ENCODE assay signal across 8 cellular contexts in genomic region chrX:10119399-10119990, GRCh38. TPM values are rescaled to one million over a fixed set of nuclear protein-coding genes. Genes with fewer than 3 reads are reported as not detected.
DNase-seq lines count a peak whose midpoint lies in the region; ATAC-seq and TF ChIP-seq lines count a peak whose summit lies in the region.

No MANE protein-coding gene starts in this region.

- DNase-seq in BJ (ENCODE audit: low read depth): no peak
- DNase-seq in HuH-7.5 (ENCODE audit: low spot score): peak; percentile 36
- peak; percentile 22 for DNase-seq in activated T-cell treated with anti-CD3 and anti-CD28 coated beads for 48 hours (ENCODE audit: low read depth)
- peak; percentile 60 for DNase-seq in natural killer cell

- H3K27ac Mint-ChIP-seq in natural killer cell: peak overlapping the region; percentile 17 to 37
- H3K27ac Mint-ChIP-seq in stimulated activated naive CD8-positive, alpha-beta T cell treated with anti-CD3 and anti-CD28 coated beads, Interleukin-15, Interleukin-2, amounts not matched to agents 100 ng/mL and 50 ng/mL, for 24 hours: peak overlapping the region; percentile 65

- no peak overlapping the region; the same call in 1 of the 2 replicates for H3K4me2 ChIP-seq in OCI-LY3 (ENCODE audit: low read length)

- no peaks in the 10 kb centered on the region for H3K9me3 ChIP-seq in OCI-LY3 (ENCODE audit: insufficient read depth, low read length)

- no peaks in the 10 kb centered on the region for H3K79me2 ChIP-seq in OCI-LY3 (ENCODE audit: low read length)

- H3K4me3 ChIP-seq in BJ (ENCODE audit: low read depth, low read length) (no peak overlapping the region), OCI-LY3 (ENCODE audit: low read length) (no peak overlapping the region)

- H3K27ac ChIP-seq in OCI-LY3 (ENCODE audit: low read length): no peak overlapping the region

- peak; percentile 86 for TF ChIP-seq CTCF in BJ (IDR thresholded peaks at IDR 0.05; ENCODE audit: insufficient read depth, low read depth, low read length)
- TF ChIP-seq CTCF in OCI-LY3 (IDR thresholded peaks at IDR 0.05; ENCODE audit: low read depth, low read length): peak; percentile 100
- peak; percentile 100 for TF ChIP-seq CTCF in natural killer cell (IDR thresholded peaks at IDR 0.05)

- peak overlapping the region; percentile 38 for H3K4me3 Mint-ChIP-seq in natural killer cell
- no peak overlapping the region for H3K4me3 Mint-ChIP-seq in stimulated activated naive CD8-positive, alpha-beta T cell treated with anti-CD3 and anti-CD28 coated beads, Interleukin-15, Interleukin-2, amounts not matched to agents 100 ng/mL and 50 ng/mL, for 24 hours

- peak; percentile 58 for ATAC-seq in GM19395 (IDR thresholded peaks at IDR 0.05; ENCODE audit: unreplicated experiment)
- ATAC-seq in esophagus mucosa: peak; percentile 95
- ATAC-seq in natural killer cell: peak; percentile 88 to 97 (median 90)

- H3K4me1 ChIP-seq in OCI-LY3 (ENCODE audit: low read length): peaks cover 31% of the 10 kb centered on the region

- intact Hi-C loops in natural killer cell (cut with micrococcal nuclease): loop anchor here (1.0 to 10.0 kb wide), 5 partner anchors 124 to 1377 kb away; no protein-coding TSS in a partner anchor

- POLR2A ChIA-PET in BJ (lab: Charles Lee): no interaction called here

- no peaks in the 10 kb centered on the region for H3K27me3 Mint-ChIP-seq in natural killer cell (ENCODE audit: low read depth in 2 of 2)
- no peaks in the 10 kb centered on the region for H3K27me3 Mint-ChIP-seq in stimulated activated naive CD8-positive, alpha-beta T cell treated with anti-CD3 and anti-CD28 coated beads, Interleukin-15, Interleukin-2, amounts not matched to agents 100 ng/mL and 50 ng/mL, for 24 hours

- peaks cover 8% of the 10 kb centered on the region; the same call in 1 of the 2 replicates for H4K20me1 ChIP-seq in OCI-LY3 (ENCODE audit: insufficient read depth, low read length)

- CTCF ChIA-PET in BJ (lab: Yijun Ruan, JAX): interaction anchor here (0.6 to 7.0 kb wide), 44 partner anchors 9 to 1302 kb away, joined by 3 to 51 read pairs (median 4); no protein-coding TSS in a partner anchor

- H3K27me3 ChIP-seq in BJ (ENCODE audit: control insufficient read depth, insufficient read depth, low read length) (no peaks in the 10 kb centered on the region), OCI-LY3 (ENCODE audit: low read depth, low read length) (peaks cover 50% of the 10 kb centered on the region)

- H3K36me3 ChIP-seq in BJ (ENCODE audit: control insufficient read depth, insufficient read depth, low read length) (peaks cover 6% of the 10 kb centered on the region; the same call in 1 of the 2 replicates), OCI-LY3 (replicated peaks; ENCODE audit: low read depth, low read length) (no peaks in the 10 kb centered on the region)

- peaks cover 23 to 31% of the 10 kb centered on the region in 2 donors for H3K4me1 Mint-ChIP-seq in natural killer cell
- H3K4me1 Mint-ChIP-seq in stimulated activated naive CD8-positive, alpha-beta T cell treated with anti-CD3 and anti-CD28 coated beads, Interleukin-15, Interleukin-2, amounts not matched to agents 100 ng/mL and 50 ng/mL, for 24 hours (ENCODE audit: low read depth): peaks cover 63% of the 10 kb centered on the region

- no peaks in the 10 kb centered on the region for H3K36me3 Mint-ChIP-seq in natural killer cell
- peaks cover 17% of the 10 kb centered on the region for H3K36me3 Mint-ChIP-seq in stimulated activated naive CD8-positive, alpha-beta T cell treated with anti-CD3 and anti-CD28 coated beads, Interleukin-15, Interleukin-2, amounts not matched to agents 100 ng/mL and 50 ng/mL, for 24 hours (ENCODE audit: low read depth)

- H2AFZ ChIP-seq in OCI-LY3 (ENCODE audit: low read depth, low read length): no peak overlapping the region

- H3K9ac ChIP-seq in OCI-LY3 (ENCODE audit: low read length): no peak overlapping the region

- no peaks in the 10 kb centered on the region for H3K9me3 Mint-ChIP-seq in natural killer cell
- H3K9me3 Mint-ChIP-seq in stimulated activated naive CD8-positive, alpha-beta T cell treated with anti-CD3 and anti-CD28 coated beads, Interleukin-15, Interleukin-2, amounts not matched to agents 100 ng/mL and 50 ng/mL, for 24 hours: no peaks in the 10 kb centered on the region

RNA-seq across cellular contexts. Expression of gene CLCN4, which starts 37.3 kb away (rescaled TPM):
- polyA plus RNA-seq in BJ (2011; rRNA removed): 0.11 and 0.15 TPM in 2 replicates
- 0.26 and 0.43 TPM in 2 replicates for polyA minus RNA-seq in BJ (2011; rRNA and poly(A)+ RNA removed)
- total RNA-seq in esophagus mucosa: 0.84 TPM
- total RNA-seq in natural killer cell: under 1 TPM; 0.05 to 0.66 (median 0.23) TPM
